Comparison of ENCODE assay signal across 27 cellular contexts in the genomic region with DNA sequence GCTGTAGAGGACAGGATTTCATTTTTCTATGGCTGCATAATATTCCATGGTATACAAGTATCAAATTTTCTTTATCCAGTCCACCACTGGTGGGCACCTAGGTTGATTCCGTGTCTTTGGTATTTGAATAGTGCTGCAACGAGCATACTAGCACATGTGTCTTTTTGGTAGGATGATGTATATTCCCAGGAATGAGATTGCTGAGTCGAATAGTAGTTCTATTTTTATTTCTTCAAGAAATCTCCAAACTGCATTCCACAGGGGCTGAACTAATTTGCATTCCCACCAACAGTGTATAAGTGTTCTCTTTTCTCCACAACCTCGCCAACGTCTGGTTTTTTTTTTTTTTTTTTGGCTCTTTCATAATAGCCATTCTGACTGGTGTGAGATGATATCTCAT.
"Had no signal": no experiment of that assay in that cellular context is flagged by ENCODE, and none has a peak within 500 bp of the region (broad histone marks: within the 10 kb centered on the region; RNA-seq: fewer than 3 reads in every experiment).

No MANE protein-coding gene starts in this region.

- H3K4me2 ChIP-seq: SK-N-SH had no signal

- H3K27ac Mint-ChIP-seq: activated CD4-positive, alpha-beta memory T cell treated with anti-CD3 and anti-CD28 coated beads for 36 hours; activated CD8-positive, alpha-beta memory T cell treated with anti-CD3 and anti-CD28 coated beads, Interleukin-2, amount 10 ng/mL, durations not matched to agents 7 days and 5 days; activated naive CD8-positive, alpha-beta T cell treated with anti-CD3 and anti-CD28 coated beads, Interleukin-2, amount 10 ng/mL, durations not matched to agents 7 days and 5 days; activated T-helper 2 cell treated with anti-CD3 and anti-CD28 coated beads, Interferon-gamma antibody, Interleukin-2, Interleukin-4, amounts not matched to agents 10 μg/mL and 5 μg/mL and 100 μg/mL, durations not matched to agents 14 hours and 24 hours and 36 hours; effector memory CD8-positive, alpha-beta T cell; mesothelial cell of epicardium; stimulated activated naive CD8-positive, alpha-beta T cell treated with anti-CD3 and anti-CD28 coated beads, Interleukin-15, amount 100 ng/mL, for 72 hours; T-helper 2 cell treated with Interferon-gamma antibody and Interleukin-4, amounts not matched to agents 5 μg/mL and 100 μg/mL, for 36 hours; WTC11 had no signal

- H3K9ac ChIP-seq: SK-N-SH had no signal

- H3K9me3 ChIP-seq: breast epithelium, esophagus squamous epithelium, prostate gland, SK-N-SH had no signal

- H3K4me3 Mint-ChIP-seq: activated CD4-positive, alpha-beta memory T cell treated with anti-CD3 and anti-CD28 coated beads for 36 hours; activated CD8-positive, alpha-beta memory T cell treated with anti-CD3 and anti-CD28 coated beads, Interleukin-2, amount 10 ng/mL, durations not matched to agents 7 days and 5 days; activated naive CD8-positive, alpha-beta T cell treated with anti-CD3 and anti-CD28 coated beads, Interleukin-2, amount 10 ng/mL, durations not matched to agents 7 days and 5 days; effector memory CD8-positive, alpha-beta T cell; mesothelial cell of epicardium; neural crest cell; stimulated activated naive CD8-positive, alpha-beta T cell treated with anti-CD3 and anti-CD28 coated beads, Interleukin-15, amount 100 ng/mL, for 72 hours; T-helper 2 cell treated with Interferon-gamma antibody and Interleukin-4, amounts not matched to agents 5 μg/mL and 100 μg/mL, for 36 hours; WTC11 had no signal

- H3K27ac ChIP-seq: breast epithelium, esophagus squamous epithelium, prostate gland had no signal

- H3K36me3 Mint-ChIP-seq: activated CD4-positive, alpha-beta memory T cell treated with anti-CD3 and anti-CD28 coated beads for 36 hours; activated CD8-positive, alpha-beta memory T cell treated with anti-CD3 and anti-CD28 coated beads, Interleukin-2, amount 10 ng/mL, durations not matched to agents 7 days and 5 days; activated naive CD8-positive, alpha-beta T cell treated with anti-CD3 and anti-CD28 coated beads, Interleukin-2, amount 10 ng/mL, durations not matched to agents 7 days and 5 days; mesothelial cell of epicardium; WTC11 had no signal

- H3K27me3 Mint-ChIP-seq: activated CD8-positive, alpha-beta memory T cell treated with anti-CD3 and anti-CD28 coated beads, Interleukin-2, amount 10 ng/mL, durations not matched to agents 7 days and 5 days had no signal

- DNase-seq: activated CD4-positive, alpha-beta memory T cell treated with anti-CD3 and anti-CD28 coated beads for 36 hours; activated CD4-positive, alpha-beta T cell treated with anti-CD3 and anti-CD28 coated beads for 4 hours; activated CD8-positive, alpha-beta memory T cell treated with anti-CD3 and anti-CD28 coated beads, Interleukin-2, amount 10 ng/mL, durations not matched to agents 7 days and 5 days; activated naive CD4-positive, alpha-beta T cell treated with Interleukin-2 at 50 U/mL for 16 hours; activated naive CD8-positive, alpha-beta T cell treated with anti-CD3 and anti-CD28 coated beads, Interleukin-2, amount 10 ng/mL, durations not matched to agents 7 days and 5 days; activated T-cell treated with anti-CD3 and anti-CD28 coated beads, Interleukin-2, amount 50 U/mL, for 1 hour; cerebellar nuclear complex; dermis blood vessel endothelial cell; effector memory CD8-positive, alpha-beta T cell; esophagus squamous epithelium; foreskin fibroblast; head of caudate nucleus; right cardiac atrium; SK-N-SH; small intestine; stimulated activated CD4-positive, alpha-beta T cell treated with anti-CD3 and anti-CD28 coated beads, Interleukin-15, amount 100 ng/mL, for 24 hours; stimulated activated CD4-positive, alpha-beta T cell treated with anti-CD3 and anti-CD28 coated beads, Interleukin-4, amount 100 ng/mL, for 1 hour; stimulated activated naive CD8-positive, alpha-beta T cell treated with anti-CD3 and anti-CD28 coated beads, Interleukin-15, amount 100 ng/mL, for 72 hours had no signal

- H3K9me3 Mint-ChIP-seq: activated CD4-positive, alpha-beta memory T cell treated with anti-CD3 and anti-CD28 coated beads for 36 hours; activated naive CD8-positive, alpha-beta T cell treated with anti-CD3 and anti-CD28 coated beads, Interleukin-2, amount 10 ng/mL, durations not matched to agents 7 days and 5 days; activated T-helper 2 cell treated with anti-CD3 and anti-CD28 coated beads, Interferon-gamma antibody, Interleukin-2, Interleukin-4, amounts not matched to agents 10 μg/mL and 5 μg/mL and 100 μg/mL, durations not matched to agents 14 hours and 24 hours and 36 hours; effector memory CD8-positive, alpha-beta T cell; mesothelial cell of epicardium; neural crest cell; stimulated activated naive CD8-positive, alpha-beta T cell treated with anti-CD3 and anti-CD28 coated beads, Interleukin-15, amount 100 ng/mL, for 72 hours; T-helper 2 cell treated with Interferon-gamma antibody and Interleukin-4, amounts not matched to agents 5 μg/mL and 100 μg/mL, for 36 hours; WTC11 had no signal

- H3K4me3 ChIP-seq: breast epithelium, esophagus squamous epithelium, prostate gland had no signal

- H3K4me1 Mint-ChIP-seq: activated CD8-positive, alpha-beta memory T cell treated with anti-CD3 and anti-CD28 coated beads, Interleukin-2, amount 10 ng/mL, durations not matched to agents 7 days and 5 days; activated naive CD8-positive, alpha-beta T cell treated with anti-CD3 and anti-CD28 coated beads, Interleukin-2, amount 10 ng/mL, durations not matched to agents 7 days and 5 days; stimulated activated naive CD8-positive, alpha-beta T cell treated with anti-CD3 and anti-CD28 coated beads, Interleukin-15, amount 100 ng/mL, for 72 hours had no signal

- H3K36me3 ChIP-seq: breast epithelium, esophagus squamous epithelium, prostate gland had no signal

- H3K4me1 ChIP-seq: breast epithelium, esophagus squamous epithelium, prostate gland had no signal

- ATAC-seq: activated CD8-positive, alpha-beta memory T cell treated with anti-CD3 and anti-CD28 coated beads, Interleukin-2, amount 10 ng/mL, durations not matched to agents 7 days and 5 days; effector memory CD8-positive, alpha-beta T cell; right cardiac atrium; stimulated activated naive CD8-positive, alpha-beta T cell treated with anti-CD3 and anti-CD28 coated beads, Interleukin-15, amount 100 ng/mL, for 72 hours; WTC11 had no signal

- FAIRE-seq: keratinocyte, small intestine, TTC549 had no signal

- H3K27me3 ChIP-seq: breast epithelium, esophagus squamous epithelium had no signal
